28 cellular contexts compared by ENCODE assay signal in the genomic region with DNA sequence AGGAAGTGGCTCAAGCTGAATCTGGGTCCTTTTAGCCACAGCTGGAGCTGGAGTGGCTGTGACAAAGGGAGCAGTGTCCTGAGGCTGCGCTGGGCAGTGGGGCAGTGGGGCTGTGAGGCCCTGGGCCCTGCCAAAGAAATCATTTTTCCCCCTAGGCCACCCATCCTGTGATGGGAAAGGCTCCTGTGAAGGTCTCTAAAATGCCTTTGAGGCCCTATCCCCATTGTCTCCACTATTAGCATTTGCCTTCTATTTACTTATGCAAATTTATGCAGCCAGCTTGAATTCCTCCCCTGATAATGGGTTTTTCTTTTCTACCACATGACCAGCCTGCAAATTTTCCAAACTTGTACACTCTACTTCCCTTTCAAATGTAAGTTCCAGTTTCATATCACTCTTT.
"Had no signal": no experiment of that assay in that cellular context is flagged by ENCODE, and none has a peak within 500 bp of the region (broad histone marks: within the 10 kb centered on the region; RNA-seq: fewer than 3 reads in every experiment).

No MANE protein-coding gene starts in this region.

- H3K4me1 ChIP-seq: colonic mucosa, heart left ventricle, right lobe of liver, testis had no signal

- H3K27ac ChIP-seq: cardiac muscle cell, colonic mucosa, heart left ventricle, right lobe of liver, testis had no signal

- H3K9me3 ChIP-seq: colonic mucosa, mucosa of descending colon, right lobe of liver, testis had no signal

- ATAC-seq: heart left ventricle; left lobe of liver; mucosa of descending colon; natural killer cell treated with Interleukin-12 subunit alpha and Interleukin-12 subunit beta and Interleukin-15 and Interleukin-18, amount 100 ng/mL, for 72 hours; right lobe of liver; stimulated activated naive CD8-positive, alpha-beta T cell treated with anti-CD3 and anti-CD28 coated beads, Interleukin-15, Interleukin-2, amounts not matched to agents 100 U/mL and 50 U/mL, for 24 hours; T-cell had no signal

- H3K4me3 Mint-ChIP-seq: activated naive CD8-positive, alpha-beta T cell; brain; immature natural killer cell; natural killer cell treated with Interleukin-12 subunit alpha and Interleukin-12 subunit beta and Interleukin-15 and Interleukin-18, amount 100 ng/mL, for 72 hours; T-cell had no signal

- H3K36me3 Mint-ChIP-seq: activated naive CD8-positive, alpha-beta T cell; brain; immature natural killer cell; T-cell had no signal

- H3K36me3 ChIP-seq: cardiac muscle cell, colonic mucosa, heart left ventricle, right lobe of liver had no signal

- H3K27ac Mint-ChIP-seq: activated naive CD8-positive, alpha-beta T cell; brain; immature natural killer cell; natural killer cell treated with Interleukin-12 subunit alpha and Interleukin-12 subunit beta and Interleukin-15 and Interleukin-18, amount 100 ng/mL, for 72 hours; T-cell had no signal

- H3K27me3 Mint-ChIP-seq: activated naive CD8-positive, alpha-beta T cell; brain; natural killer cell treated with Interleukin-12 subunit alpha and Interleukin-12 subunit beta and Interleukin-15 and Interleukin-18, amount 100 ng/mL, for 72 hours; T-cell had no signal

- H3K27me3 ChIP-seq: cardiac muscle cell, colonic mucosa, heart left ventricle, right lobe of liver, testis had no signal

- FAIRE-seq: endothelial cell of umbilical vein, urothelium cell line had no signal

- H3K4me3 ChIP-seq: cardiac muscle cell, colonic mucosa, heart left ventricle, lung, mucosa of descending colon, right lobe of liver, testis had no signal

- DNase-seq: activated CD4-positive, alpha-beta T cell treated with anti-CD3 and anti-CD28 coated beads for 4 hours; activated CD4-positive, alpha-beta T cell treated with anti-CD3 and anti-CD28 coated beads, Interleukin-2, amount 50 U/mL, for 4 hours; activated CD8-positive, alpha-beta memory T cell treated with anti-CD3 and anti-CD28 coated beads for 24 hours; activated effector memory CD4-positive, alpha-beta T cell treated with Interleukin-2 at 50 U/mL for 16 hours; activated naive CD4-positive, alpha-beta T cell treated with Interleukin-2 at 50 U/mL for 16 hours; anterior cingulate cortex; cerebellar nuclear complex; colonic mucosa; effector memory CD4-positive, alpha-beta T cell; heart left ventricle; hypothalamus; immature natural killer cell; mucosa of descending colon; right lobe of liver; stimulated activated CD4-positive, alpha-beta T cell treated with anti-CD3 and anti-CD28 coated beads, Interleukin-12 subunit alpha, Interleukin-12 subunit beta, amount 100 ng/mL, for 4 hours; stimulated activated CD4-positive, alpha-beta T cell treated with anti-CD3 and anti-CD28 coated beads, Interleukin-4, amount 100 ng/mL, for 1 hour; stimulated activated naive CD8-positive, alpha-beta T cell treated with anti-CD3 and anti-CD28 coated beads, Interleukin-15, Interleukin-2, amounts not matched to agents 100 U/mL and 50 U/mL, for 24 hours; T-cell; testis; trophoblast cell had no signal

- H3K4me1 Mint-ChIP-seq: immature natural killer cell, T-cell had no signal
